ENCODE assay signal across 1 cellular context in the genomic region with DNA sequence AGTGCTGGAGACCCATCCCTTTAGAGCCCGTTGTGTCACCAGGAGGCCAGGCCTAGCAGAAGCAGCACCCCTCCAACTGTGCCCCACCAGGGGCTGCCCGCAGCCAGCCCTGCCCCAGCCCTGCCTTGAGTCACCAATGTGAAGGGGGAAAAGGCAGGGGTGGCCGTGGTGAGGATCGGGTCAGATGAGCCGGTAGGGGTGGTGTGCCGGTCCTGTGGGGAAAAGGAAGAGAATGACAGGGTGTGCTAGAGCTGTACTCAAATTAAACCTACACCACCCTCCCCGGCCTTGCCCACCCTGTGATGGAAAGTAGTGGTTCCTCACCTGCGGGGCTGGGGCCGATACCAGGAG.
TF ChIP-seq lines count a peak whose summit lies in the region.

No MANE protein-coding gene starts in this region.

TF ChIP-seq in K562, 482 proteins besides CTCF, POLR2A, EP300 and RAD21:
- TF ChIP-seq, protein P1, sequence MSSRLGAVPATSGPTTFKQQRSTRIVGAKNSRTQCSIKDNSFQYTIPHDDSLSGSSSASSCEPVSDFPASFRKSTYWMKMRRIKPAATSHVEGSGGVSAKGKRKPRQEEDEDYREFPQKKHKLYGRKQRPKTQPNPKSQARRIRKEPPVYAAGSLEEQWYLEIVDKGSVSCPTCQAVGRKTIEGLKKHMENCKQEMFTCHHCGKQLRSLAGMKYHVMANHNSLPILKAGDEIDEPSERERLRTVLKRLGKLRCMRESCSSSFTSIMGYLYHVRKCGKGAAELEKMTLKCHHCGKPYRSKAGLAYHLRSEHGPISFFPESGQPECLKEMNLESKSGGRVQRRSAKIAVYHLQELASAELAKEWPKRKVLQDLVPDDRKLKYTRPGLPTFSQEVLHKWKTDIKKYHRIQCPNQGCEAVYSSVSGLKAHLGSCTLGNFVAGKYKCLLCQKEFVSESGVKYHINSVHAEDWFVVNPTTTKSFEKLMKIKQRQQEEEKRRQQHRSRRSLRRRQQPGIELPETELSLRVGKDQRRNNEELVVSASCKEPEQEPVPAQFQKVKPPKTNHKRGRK (tag; IDR thresholded peaks at IDR 0.05): no peak
- TF ChIP-seq POLR2G (IDR thresholded peaks at IDR 0.05; ENCODE audit: low read depth, low read length) (peak; percentile 20; the same call in 1 of the 2 replicates), ERF (CRISPR knock-in tag; IDR thresholded peaks at IDR 0.05) (no peak), GABPB1 (CRISPR knock-in tag; IDR thresholded peaks at IDR 0.05) (no peak), NCOR1 (IDR thresholded peaks at IDR 0.05) (no peak), SUPT5H (IDR thresholded peaks at IDR 0.05) (peak; percentile 41; the same call in 1 of the 2 replicates), CREB3L1 (IDR thresholded peaks at IDR 0.05; ENCODE audit: borderline replicate concordance, low read depth) (no peak), POLR2B (IDR thresholded peaks at IDR 0.05; ENCODE audit: low read depth, partially characterized antibody) (peak; percentile 41), HNRNPK (IDR thresholded peaks at IDR 0.05; ENCODE audit: low read depth, low read length, poor library complexity, severe bottlenecking) (no peak), RHOXF2B (CRISPR knock-in tag; conservative IDR thresholded peaks at IDR 0.05) (no peak), JUNB (CRISPR knock-in tag; conservative IDR thresholded peaks at IDR 0.05) (no peak), ZC3H11A (IDR thresholded peaks at IDR 0.05; ENCODE audit: low read depth, low read length) (no peak), ZBTB40 (IDR thresholded peaks at IDR 0.05) (no peak), ZBTB40 (CRISPR knock-in tag; IDR thresholded peaks at IDR 0.05) (no peak), FUS (optimal IDR thresholded peaks at IDR 0.05; ENCODE audit: low read depth, low read length) (no peak), CTBP1 (IDR thresholded peaks at IDR 0.05; ENCODE audit: borderline replicate concordance) (no peak), ZNF23 (CRISPR knock-in tag; IDR thresholded peaks at IDR 0.05) (no peak), ZNF707 (CRISPR knock-in tag; conservative IDR thresholded peaks at IDR 0.05) (no peak), CCAR2 (IDR thresholded peaks at IDR 0.05; ENCODE audit: low read depth, low read length) (no peak), ETS2 (tag; IDR thresholded peaks at IDR 0.05; ENCODE audit: borderline replicate concordance, poor library complexity, severe bottlenecking) (no peak), SP2 (IDR thresholded peaks at IDR 0.05; ENCODE audit: extremely low read depth, low read depth, low read length, poor library complexity, severe bottlenecking) (no peak), AFF4 (CRISPR knock-in tag; IDR thresholded peaks at IDR 0.05) (no peak), POLR2AphosphoS2 (IDR thresholded peaks at IDR 0.05; ENCODE audit: low read length) (peak; percentile 85), NUFIP1 (IDR thresholded peaks at IDR 0.05; ENCODE audit: partially characterized antibody) (no peak), USF1 (CRISPR knock-in tag; IDR thresholded peaks at IDR 0.05) (0 out of 2 replicates have a peak, but pooled peaks have one; percentile 7), NEUROD1 (IDR thresholded peaks at IDR 0.05; ENCODE audit: borderline replicate concordance, low read depth, low read length, partially characterized antibody) (no peak), MAFG (tag; conservative IDR thresholded peaks at IDR 0.05) (no peak), TGIF2 (CRISPR knock-in tag; IDR thresholded peaks at IDR 0.05) (no peak), TRIM24 (IDR thresholded peaks at IDR 0.05) (no peak), E2F6 (IDR thresholded peaks at IDR 0.05; ENCODE audit: borderline replicate concordance in 1 of 2, extremely low read depth in 1 of 2, insufficient read depth in 1 of 2, insufficient read length in 1 of 2, low read depth in 1 of 2, low read length in 1 of 2, poor library complexity in 1 of 2, severe bottlenecking in 1 of 2) (no peak), MTA3 (IDR thresholded peaks at IDR 0.05; ENCODE audit: borderline replicate concordance) (no peak), NFIC (IDR thresholded peaks at IDR 0.05) (no peak), ZNF184 (CRISPR knock-in tag; IDR thresholded peaks at IDR 0.05) (no peak)
- TF ChIP-seq, protein P2, sequence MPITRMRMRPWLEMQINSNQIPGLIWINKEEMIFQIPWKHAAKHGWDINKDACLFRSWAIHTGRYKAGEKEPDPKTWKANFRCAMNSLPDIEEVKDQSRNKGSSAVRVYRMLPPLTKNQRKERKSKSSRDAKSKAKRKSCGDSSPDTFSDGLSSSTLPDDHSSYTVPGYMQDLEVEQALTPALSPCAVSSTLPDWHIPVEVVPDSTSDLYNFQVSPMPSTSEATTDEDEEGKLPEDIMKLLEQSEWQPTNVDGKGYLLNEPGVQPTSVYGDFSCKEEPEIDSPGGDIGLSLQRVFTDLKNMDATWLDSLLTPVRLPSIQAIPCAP (CRISPR knock-in tag; IDR thresholded peaks at IDR 0.05; ENCODE audit: borderline replicate concordance): no peak
- TF ChIP-seq, protein P3, sequence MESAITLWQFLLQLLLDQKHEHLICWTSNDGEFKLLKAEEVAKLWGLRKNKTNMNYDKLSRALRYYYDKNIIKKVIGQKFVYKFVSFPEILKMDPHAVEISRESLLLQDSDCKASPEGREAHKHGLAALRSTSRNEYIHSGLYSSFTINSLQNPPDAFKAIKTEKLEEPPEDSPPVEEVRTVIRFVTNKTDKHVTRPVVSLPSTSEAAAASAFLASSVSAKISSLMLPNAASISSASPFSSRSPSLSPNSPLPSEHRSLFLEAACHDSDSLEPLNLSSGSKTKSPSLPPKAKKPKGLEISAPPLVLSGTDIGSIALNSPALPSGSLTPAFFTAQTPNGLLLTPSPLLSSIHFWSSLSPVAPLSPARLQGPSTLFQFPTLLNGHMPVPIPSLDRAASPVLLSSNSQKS (CRISPR knock-in tag; IDR thresholded peaks at IDR 0.05): no peak
